17 cellular contexts compared by ENCODE assay signal in the genomic region with DNA sequence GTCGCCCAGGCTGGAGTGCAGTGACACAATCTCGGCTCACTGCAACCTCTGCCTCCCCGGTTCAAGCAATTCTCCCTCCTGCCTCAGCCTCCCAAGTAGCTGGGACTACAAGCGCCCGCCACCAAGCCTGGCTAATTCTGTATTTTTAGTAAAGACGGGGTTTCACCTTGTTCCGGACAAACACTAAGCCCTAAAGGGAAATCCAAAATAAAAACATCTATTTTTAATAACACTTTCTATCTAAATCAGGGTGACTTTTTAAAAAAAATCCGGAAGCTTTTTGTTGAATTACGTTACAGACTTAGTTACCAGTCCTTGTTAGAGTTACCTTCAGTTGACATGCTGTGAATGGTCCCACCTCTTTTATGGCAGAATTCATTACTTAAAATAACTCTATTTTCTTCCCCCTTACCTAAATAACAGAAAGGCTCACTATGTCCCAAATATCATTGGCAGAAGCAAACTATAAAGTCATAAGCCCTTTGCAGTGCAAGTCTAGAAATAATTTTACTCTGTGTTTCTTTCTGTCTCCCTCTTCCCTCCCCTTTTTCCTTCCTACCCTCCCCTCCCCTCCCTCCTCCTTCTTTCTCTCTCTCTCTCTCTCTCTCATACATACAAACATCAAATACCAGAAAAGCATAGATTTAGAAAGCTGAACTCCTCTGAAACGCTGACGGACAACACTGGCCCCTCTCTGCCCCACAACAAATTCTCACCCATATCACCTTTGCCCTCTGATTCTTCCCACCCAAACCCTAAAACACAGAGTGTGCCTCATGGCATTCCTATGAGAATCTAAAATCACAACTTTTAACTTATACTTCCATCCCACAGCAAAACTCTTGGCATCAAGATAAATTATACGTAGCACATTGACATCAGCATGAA. TPM values are rescaled to one million over a fixed set of nuclear protein-coding genes. Genes with fewer than 3 reads are reported as not detected.
DNase-seq lines count a peak whose midpoint lies in the region; ATAC-seq and TF ChIP-seq lines count a peak whose summit lies in the region.
"Had no signal": no experiment of that assay in that cellular context is flagged by ENCODE, and none has a peak within 500 bp of the region (broad histone marks: within the 10 kb centered on the region; RNA-seq: fewer than 3 reads in every experiment).

No MANE protein-coding gene starts in this region.

- TF ChIP-seq RAD21 in SK-N-SH (IDR thresholded peaks at IDR 0.05; ENCODE audit: low read length) = no peak

- no peak for ATAC-seq in HG03354 (IDR thresholded peaks at IDR 0.05; ENCODE audit: poor library complexity, severe bottlenecking, unreplicated experiment)
- ATAC-seq: activated CD4-positive, alpha-beta T cell treated with anti-CD3 and anti-CD28 coated beads for 36 hours; GM12878 had no signal

- H3K4me1 Mint-ChIP-seq in nephron = peaks cover 7% of the 10 kb centered on the region
- H3K4me1 Mint-ChIP-seq: activated CD4-positive, alpha-beta T cell treated with anti-CD3 and anti-CD28 coated beads for 36 hours; B cell had no signal

- no peak for TF ChIP-seq CTCF in C4-2B (conservative IDR thresholded peaks at IDR 0.05)
- TF ChIP-seq CTCF in SK-N-SH (IDR thresholded peaks at IDR 0.05) = no peak
- TF ChIP-seq CTCF in nephron (IDR thresholded peaks at IDR 0.05; ENCODE audit: unreplicated experiment in 3 of 3) = no peak
- no peak for TF ChIP-seq CTCF in OCI-LY7 (conservative IDR thresholded peaks at IDR 0.05; ENCODE audit: low read length)

- H3K4me2 ChIP-seq in SK-N-SH (no peak overlapping the region), OCI-LY7 (ENCODE audit: low read length) (no peak overlapping the region)

- no peak overlapping the region for H3K4me3 Mint-ChIP-seq in nephron
- H3K4me3 Mint-ChIP-seq: activated CD4-positive, alpha-beta T cell treated with anti-CD3 and anti-CD28 coated beads for 36 hours; B cell; stimulated activated naive CD8-positive, alpha-beta T cell treated with anti-CD3 and anti-CD28 coated beads, Interleukin-15, Interleukin-2, amounts not matched to agents 100 ng/mL and 50 ng/mL, for 24 hours had no signal

- H4K20me1 ChIP-seq in SK-N-SH (ENCODE audit: insufficient read depth) (peaks cover 30% of the 10 kb centered on the region), OCI-LY7 (ENCODE audit: insufficient read depth, low read length) (no peaks in the 10 kb centered on the region)

- 85% methylated on average over 12 of the region's 12 CpGs for WGBS in SK-N-SH (ENCODE audit: low lambda C conversion rate)

- intact Hi-C loops in OCI-LY7 (cut with micrococcal nuclease; ENCODE audit: unreplicated experiment) = no loop called here

- H3F3A ChIP-seq in SK-N-SH (replicated peaks; ENCODE audit: insufficient read depth) = peaks cover 64% of the 10 kb centered on the region

- H3K4me3 ChIP-seq in SK-N-SH (ENCODE audit: low read depth in 2 of 2, low read length in 1 of 2) (no peak overlapping the region), OCI-LY7 (ENCODE audit: low read depth, low read length, poor library complexity, severe bottlenecking) (no peak overlapping the region)
- H3K4me3 ChIP-seq: GM12878, skin epidermis had no signal

- peak overlapping the region in 2 of 3 experiments; percentile 2 to 21 for H3K27ac Mint-ChIP-seq in nephron
- H3K27ac Mint-ChIP-seq: activated CD4-positive, alpha-beta T cell treated with anti-CD3 and anti-CD28 coated beads for 36 hours; B cell; stimulated activated naive CD8-positive, alpha-beta T cell treated with anti-CD3 and anti-CD28 coated beads, Interleukin-15, Interleukin-2, amounts not matched to agents 100 ng/mL and 50 ng/mL, for 24 hours had no signal

- H3K27me3 Mint-ChIP-seq in nephron (ENCODE audit: low read depth) = no peaks in the 10 kb centered on the region
- H3K27me3 Mint-ChIP-seq: stimulated activated naive CD8-positive, alpha-beta T cell treated with anti-CD3 and anti-CD28 coated beads, Interleukin-15, Interleukin-2, amounts not matched to agents 100 ng/mL and 50 ng/mL, for 24 hours had no signal

- H3K9me3 ChIP-seq in SK-N-SH (no peaks in the 10 kb centered on the region), OCI-LY7 (ENCODE audit: low read length) (no peaks in the 10 kb centered on the region)
- H3K9me3 ChIP-seq: neutrophil had no signal

- no peaks in the 10 kb centered on the region for H3K9me2 ChIP-seq in SK-N-SH
- no peaks in the 10 kb centered on the region for H3K9me2 ChIP-seq in OCI-LY7 (ENCODE audit: insufficient read depth, low read length)

- H3K4me1 ChIP-seq in SK-N-SH (ENCODE audit: control insufficient read depth in 1 of 2, insufficient read depth in 2 of 2, low read depth in 1 of 2, low read length in 1 of 2) = peaks cover 0 to 3% of the 10 kb centered on the region in 2 experiments; a peak in 1 of 4 replicates
- H3K4me1 ChIP-seq in OCI-LY7 (ENCODE audit: insufficient read depth, low read length, poor library complexity, severe bottlenecking) = no peaks in the 10 kb centered on the region

- no peaks in the 10 kb centered on the region for H3K27me3 ChIP-seq in SK-N-SH (ENCODE audit: insufficient read depth)
- H3K27me3 ChIP-seq: neutrophil had no signal

- no peak overlapping the region; the same call in 1 of the 2 replicates for H3K9ac ChIP-seq in SK-N-SH

- H2AFZ ChIP-seq in SK-N-SH (ENCODE audit: low read depth) (no peak overlapping the region), OCI-LY7 (ENCODE audit: low read length) (no peak overlapping the region)

- H3K36me3 ChIP-seq in SK-N-SH (replicated peaks in 1 of 2; ENCODE audit: control insufficient read depth in 1 of 2, insufficient read depth in 2 of 2, low read length in 1 of 2) (peaks cover 31 to 34% of the 10 kb centered on the region in 2 experiments), OCI-LY7 (ENCODE audit: insufficient read depth, low read length) (no peaks in the 10 kb centered on the region)
- H3K36me3 ChIP-seq: neutrophil had no signal

- H3K27ac ChIP-seq in C4-2B (0 out of 2 replicates have a peak overlapping the region, but pooled peaks have one; percentile 21), SK-N-SH (ENCODE audit: low read depth in 2 of 2, low read length in 1 of 2) (peak overlapping the region in 1 of 2 experiments; percentile 60; a peak in 2 of 4 replicates), OCI-LY7 (ENCODE audit: low read depth, low read length, poor library complexity, severe bottlenecking) (no peak overlapping the region)
- H3K27ac ChIP-seq: neutrophil, skin epidermis had no signal

- no peaks in the 10 kb centered on the region for H3K9me3 Mint-ChIP-seq in nephron
- H3K9me3 Mint-ChIP-seq: stimulated activated naive CD8-positive, alpha-beta T cell treated with anti-CD3 and anti-CD28 coated beads, Interleukin-15, Interleukin-2, amounts not matched to agents 100 ng/mL and 50 ng/mL, for 24 hours had no signal

- DNase-seq in SK-N-SH = no peak
- DNase-seq in fibroblast of gingiva (ENCODE audit: low read depth) = peak; percentile 75
- DNase-seq in OCI-LY7 (ENCODE audit: low spot score) = no peak
- no peak for DNase-seq in hepatic stellate cell (ENCODE audit: low spot score)
- no peak for DNase-seq in UCSD-AML1 (lab: John Stamatoyannopoulos, UW; ENCODE audit: unreplicated experiment)
- DNase-seq: activated CD4-positive, alpha-beta T cell treated with anti-CD3 and anti-CD28 coated beads for 36 hours; NCI-H187 treated with DMSO at 0.1 percent for 48 hours; NCI-H526; T-helper 2 cell had no signal

- no peak for TF ChIP-seq EP300 in SK-N-SH (IDR thresholded peaks at IDR 0.05; ENCODE audit: borderline replicate concordance in 1 of 2, low read depth in 1 of 2, low read length in 1 of 2)

- H3K79me2 ChIP-seq in SK-N-SH (ENCODE audit: insufficient read depth) (no peaks in the 10 kb centered on the region), OCI-LY7 (ENCODE audit: insufficient read depth, low read depth, low read length) (no peaks in the 10 kb centered on the region)

- H3K36me3 Mint-ChIP-seq in nephron (ENCODE audit: low read depth) = peaks cover 23% of the 10 kb centered on the region

- POLR2A ChIA-PET in SK-N-SH (lab: Yijun Ruan, JAX) = no interaction called here
- POLR2A ChIA-PET in OCI-LY7 (lab: Charles Lee) = no interaction called here

- no TSS peak for BruUV-seq in OCI-LY7 (replicated peaks; lab: Mats Ljungman, UMichigan)

- CTCF ChIA-PET in SK-N-SH (lab: Yijun Ruan, JAX) (interaction anchor here (0.8 to 1.6 kb wide), 3 partner anchors 8 to 891 kb away, joined by 3 to 10 read pairs (median 5); no protein-coding TSS in a partner anchor), OCI-LY7 (lab: Charles Lee; ENCODE audit: unreplicated experiment) (no interaction called here)

TF ChIP-seq in SK-N-SH, 30 proteins besides CTCF, POLR2A, EP300 and RAD21:
- TF ChIP-seq FOXM1 (IDR thresholded peaks at IDR 0.05; ENCODE audit: low read depth) (no peak), FOSL2 (IDR thresholded peaks at IDR 0.05; ENCODE audit: borderline replicate concordance, low read depth) (no peak), SIN3A (IDR thresholded peaks at IDR 0.05; ENCODE audit: borderline replicate concordance, low read depth, low read length) (0 out of 2 replicates have a peak, but pooled peaks have one; percentile 12)
- TF ChIP-seq, protein P1, sequence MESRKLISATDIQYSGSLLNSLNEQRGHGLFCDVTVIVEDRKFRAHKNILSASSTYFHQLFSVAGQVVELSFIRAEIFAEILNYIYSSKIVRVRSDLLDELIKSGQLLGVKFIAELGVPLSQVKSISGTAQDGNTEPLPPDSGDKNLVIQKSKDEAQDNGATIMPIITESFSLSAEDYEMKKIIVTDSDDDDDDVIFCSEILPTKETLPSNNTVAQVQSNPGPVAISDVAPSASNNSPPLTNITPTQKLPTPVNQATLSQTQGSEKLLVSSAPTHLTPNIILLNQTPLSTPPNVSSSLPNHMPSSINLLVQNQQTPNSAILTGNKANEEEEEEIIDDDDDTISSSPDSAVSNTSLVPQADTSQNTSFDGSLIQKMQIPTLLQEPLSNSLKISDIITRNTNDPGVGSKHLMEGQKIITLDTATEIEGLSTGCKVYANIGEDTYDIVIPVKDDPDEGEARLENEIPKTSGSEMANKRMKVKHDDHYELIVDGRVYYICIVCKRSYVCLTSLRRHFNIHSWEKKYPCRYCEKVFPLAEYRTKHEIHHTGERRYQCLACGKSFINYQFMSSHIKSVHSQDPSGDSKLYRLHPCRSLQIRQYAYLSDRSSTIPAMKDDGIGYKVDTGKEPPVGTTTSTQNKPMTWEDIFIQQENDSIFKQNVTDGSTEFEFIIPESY (IDR thresholded peaks at IDR 0.05; ENCODE audit: borderline replicate concordance, low read depth) = no peak

RNA-seq across cellular contexts. Expression of a gene that starts 18.3 kb away (rescaled TPM):
- 117 and 127 TPM in 2 replicates for polyA plus RNA-seq in SK-N-SH (2012; rRNA removed)
- polyA plus RNA-seq in SK-N-SH (2012; cell fraction: cytosol; rRNA removed) = 36.9 and 47.2 TPM in 2 replicates
- polyA plus RNA-seq in SK-N-SH (2012; cell fraction: nucleus; rRNA removed) = 513 and 769 TPM in 2 replicates
- not detected in 2 replicates for total RNA-seq in OCI-LY7 (2014; rRNA removed; shearing (Covaris generic))
- total RNA-seq in OCI-LY7 (2022) = 0.51 and 1.3 TPM in 2 replicates
